1 cellular context compared by ENCODE assay signal in genomic region chr17:39826334-39826733, GRCh38.
TF ChIP-seq lines count a peak whose summit lies in the region.

No MANE protein-coding gene starts in this region.

TF ChIP-seq in GM12878, 131 proteins besides CTCF, POLR2A, EP300 and RAD21:
- TF ChIP-seq ZNF622 (IDR thresholded peaks at IDR 0.05) (no peak), MXI1 (IDR thresholded peaks at IDR 0.05; ENCODE audit: low read depth, low read length) (no peak), MTA2 (IDR thresholded peaks at IDR 0.05; ENCODE audit: low read depth) (no peak), NR2C2 (IDR thresholded peaks at IDR 0.05; ENCODE audit: borderline replicate concordance, control insufficient read depth, insufficient read length, low read depth) (no peak), IRF5 (IDR thresholded peaks at IDR 0.05; ENCODE audit: borderline replicate concordance) (no peak), ZNF384 (IDR thresholded peaks at IDR 0.05; ENCODE audit: borderline replicate concordance, low read depth, low read length) (no peak), JUND (IDR thresholded peaks at IDR 0.05; ENCODE audit: low read depth, low read length) (no peak), CHD2 (IDR thresholded peaks at IDR 0.05; ENCODE audit: borderline replicate concordance, low read depth, low read length) (no peak), CUX1 (IDR thresholded peaks at IDR 0.05; ENCODE audit: insufficient replicate concordance, low read depth, low read length) (no peak), POLR2AphosphoS5 (IDR thresholded peaks at IDR 0.05; ENCODE audit: low read length) (no peak), CBX5 (IDR thresholded peaks at IDR 0.05; ENCODE audit: low read depth) (no peak)
TF ChIP-seq in GM12878: peak in this region for 0.
